ENCODE assay signal across 14 cellular contexts in the genomic region with DNA sequence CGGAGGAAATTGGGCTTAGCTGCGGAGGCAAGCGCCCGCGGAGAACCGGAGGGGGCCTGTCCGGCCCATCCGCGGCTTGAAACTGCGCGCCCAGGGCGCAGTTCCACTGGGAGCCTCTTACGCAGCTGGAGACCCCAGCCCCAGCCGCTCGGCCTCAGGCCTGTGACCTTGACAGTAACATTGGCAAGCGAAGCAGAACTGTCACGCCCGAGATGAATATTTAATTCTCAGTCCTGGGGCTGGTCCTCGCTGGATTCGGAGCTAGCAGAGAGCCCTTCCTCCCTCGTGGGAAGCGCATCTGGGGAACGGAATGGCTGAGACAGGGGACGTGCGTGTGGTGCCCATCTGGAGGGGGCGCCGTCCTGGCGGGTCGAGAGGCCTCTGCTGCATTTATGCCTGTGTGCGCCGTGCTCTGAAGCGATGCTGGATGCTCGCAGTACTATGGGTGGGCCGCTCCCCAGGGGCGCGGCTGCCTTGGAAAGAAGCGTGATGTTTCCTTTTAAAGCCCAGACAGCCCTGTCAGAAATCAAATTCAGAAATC. TPM values are rescaled to one million over a fixed set of nuclear protein-coding genes. Genes with fewer than 3 reads are reported as not detected.
DNase-seq lines count a peak whose midpoint lies in the region; ATAC-seq and TF ChIP-seq lines count a peak whose summit lies in the region.
"Had no signal": no experiment of that assay in that cellular context is flagged by ENCODE, and none has a peak within 500 bp of the region (broad histone marks: within the 10 kb centered on the region; RNA-seq: fewer than 3 reads in every experiment).

No MANE protein-coding gene starts in this region.

- H3F3A ChIP-seq in neural progenitor cell (ENCODE audit: low read depth), result no peaks in the 10 kb centered on the region

- peaks cover 43% of the 10 kb centered on the region for H4K20me1 ChIP-seq in neural progenitor cell (ENCODE audit: low read depth)

- H3K4me2 ChIP-seq in neural progenitor cell, result peak overlapping the region; percentile 97

- 21 to 22% methylated on average over 32 to 37 of the region's 37 CpGs for WGBS in endodermal cell (ENCODE audit: insufficient coverage in 1 of 2, insufficient read length in 1 of 2), 2 experiments

- DNase-seq in AG10803 (ENCODE audit: low read depth) (no peak), endodermal cell (no peak), neural progenitor cell (ENCODE audit: low spot score) (peak; percentile 17), ureter (ENCODE audit: low spot score) (no peak)
- no peak for DNase-seq in activated T-cell treated with anti-CD3 and anti-CD28 coated beads, Interleukin-2, amount 50 U/mL, for 72 hours
- DNase-seq: adrenal gland; CD4-positive, CD25-positive, alpha-beta regulatory T cell; effector memory CD8-positive, alpha-beta T cell; naive B cell; NCI-H2107; PC-3 had no signal

- no peak for TF ChIP-seq POLR2A in GM18505 (IDR thresholded peaks at IDR 0.05; ENCODE audit: borderline replicate concordance, extremely low read depth, insufficient read depth, insufficient read length)

- H3K27ac Mint-ChIP-seq in endodermal cell, result no peak overlapping the region
- H3K27ac Mint-ChIP-seq in neural progenitor cell, result no peak overlapping the region
- no peak overlapping the region for H3K27ac Mint-ChIP-seq in activated T-cell treated with anti-CD3 and anti-CD28 coated beads, Interleukin-2, amount 50 U/mL, for 72 hours
- H3K27ac Mint-ChIP-seq: CD4-positive, CD25-positive, alpha-beta regulatory T cell; effector memory CD8-positive, alpha-beta T cell; naive B cell had no signal

- H3K27ac ChIP-seq in HUES48 (ENCODE audit: low read depth, low read length), result no peak overlapping the region
- H3K27ac ChIP-seq in endodermal cell (ENCODE audit: low read depth, low read length), result no peak overlapping the region
- H3K27ac ChIP-seq in neural progenitor cell, result no peak overlapping the region

- H3K4me3 ChIP-seq in AG10803 (ENCODE audit: low read length), result peak overlapping the region; percentile 30
- peak overlapping the region; percentile 65 for H3K4me3 ChIP-seq in HUES48 (ENCODE audit: low read depth, low read length)
- H3K4me3 ChIP-seq in endodermal cell (ENCODE audit: low read length), result peak overlapping the region; percentile 65
- peak overlapping the region; percentile 50 for H3K4me3 ChIP-seq in neural progenitor cell

- H3K4me1 ChIP-seq in HUES48 (ENCODE audit: control insufficient read depth, insufficient read depth, low read length) (0 out of 2 replicates have a peak, but pooled peaks cover 5% of the 10 kb centered on the region), endodermal cell (ENCODE audit: control insufficient read depth, insufficient read depth, low read length) (no peaks in the 10 kb centered on the region), neural progenitor cell (peaks cover 8% of the 10 kb centered on the region)

- H3K9ac ChIP-seq in HUES48 (ENCODE audit: low read depth, low read length) (no peak overlapping the region), endodermal cell (ENCODE audit: extremely low read depth, low read length, poor library complexity, severe bottlenecking) (no peak overlapping the region), neural progenitor cell (no peak overlapping the region)

- H3K36me3 ChIP-seq in HUES48 (ENCODE audit: control insufficient read depth, insufficient read depth, low read length), result no peaks in the 10 kb centered on the region
- no peaks in the 10 kb centered on the region for H3K36me3 ChIP-seq in endodermal cell (ENCODE audit: control insufficient read depth, insufficient read depth, low read length)
- no peaks in the 10 kb centered on the region for H3K36me3 ChIP-seq in neural progenitor cell
- H3K36me3 ChIP-seq: adrenal gland had no signal

- H3K4me1 Mint-ChIP-seq in endodermal cell (no peaks in the 10 kb centered on the region), neural progenitor cell (peaks cover 3% of the 10 kb centered on the region)
- H3K4me1 Mint-ChIP-seq in activated T-cell treated with anti-CD3 and anti-CD28 coated beads, Interleukin-2, amount 50 U/mL, for 72 hours (ENCODE audit: low read depth), result peaks cover 5% of the 10 kb centered on the region

- H3K36me3 Mint-ChIP-seq in endodermal cell (ENCODE audit: low read depth), result no peaks in the 10 kb centered on the region
- no peaks in the 10 kb centered on the region for H3K36me3 Mint-ChIP-seq in neural progenitor cell
- no peaks in the 10 kb centered on the region for H3K36me3 Mint-ChIP-seq in activated T-cell treated with anti-CD3 and anti-CD28 coated beads, Interleukin-2, amount 50 U/mL, for 72 hours (ENCODE audit: insufficient read depth in 2 of 2)
- H3K36me3 Mint-ChIP-seq: CD4-positive, CD25-positive, alpha-beta regulatory T cell had no signal

- no peaks in the 10 kb centered on the region for H3K79me2 ChIP-seq in neural progenitor cell (ENCODE audit: low read depth)

- ATAC-seq in HG02642 (IDR thresholded peaks at IDR 0.05; ENCODE audit: poor library complexity, unreplicated experiment), result no peak
- no peak for ATAC-seq in GM18505 (IDR thresholded peaks at IDR 0.05; ENCODE audit: unreplicated experiment)
- ATAC-seq in activated T-cell treated with anti-CD3 and anti-CD28 coated beads, Interleukin-2, amount 50 U/mL, for 72 hours (replicated peaks in 1 of 2), result no peak
- ATAC-seq: effector memory CD8-positive, alpha-beta T cell; PC-3 had no signal

- H3K9me3 ChIP-seq in HUES48 (ENCODE audit: control insufficient read depth, insufficient read depth, low read length) (no peaks in the 10 kb centered on the region), endodermal cell (ENCODE audit: control insufficient read depth, low read length) (no peaks in the 10 kb centered on the region), neural progenitor cell (ENCODE audit: low read depth) (no peaks in the 10 kb centered on the region)
- H3K9me3 ChIP-seq: adrenal gland had no signal

- peaks cover 99% of the 10 kb centered on the region for H3K27me3 ChIP-seq in HUES48 (ENCODE audit: control insufficient read depth, insufficient read depth, low read length)
- H3K27me3 ChIP-seq in endodermal cell (ENCODE audit: control insufficient read depth, insufficient read depth, low read length, poor library complexity, severe bottlenecking), result peaks cover 100% of the 10 kb centered on the region
- H3K27me3 ChIP-seq in neural progenitor cell, result peaks cover 96% of the 10 kb centered on the region

- H3K4me3 Mint-ChIP-seq in endodermal cell (peak overlapping the region; percentile 31), neural progenitor cell (peak overlapping the region; percentile 67)
- H3K4me3 Mint-ChIP-seq in activated T-cell treated with anti-CD3 and anti-CD28 coated beads, Interleukin-2, amount 50 U/mL, for 72 hours, result peak overlapping the region in 1 of 2 donors; percentile 41
- H3K4me3 Mint-ChIP-seq: CD4-positive, CD25-positive, alpha-beta regulatory T cell; effector memory CD8-positive, alpha-beta T cell had no signal

- peaks cover 55% of the 10 kb centered on the region for H3K27me3 Mint-ChIP-seq in endodermal cell (ENCODE audit: insufficient read depth)
- peaks cover 41% of the 10 kb centered on the region for H3K27me3 Mint-ChIP-seq in neural progenitor cell (ENCODE audit: insufficient read depth, low read depth)
- H3K27me3 Mint-ChIP-seq in activated T-cell treated with anti-CD3 and anti-CD28 coated beads, Interleukin-2, amount 50 U/mL, for 72 hours (ENCODE audit: low read depth), result peaks cover 42% of the 10 kb centered on the region

- peak overlapping the region; percentile 36 for H2AFZ ChIP-seq in neural progenitor cell (replicated peaks)

- H3K9me3 Mint-ChIP-seq in endodermal cell (no peaks in the 10 kb centered on the region), neural progenitor cell (peaks cover 3% of the 10 kb centered on the region)
- no peaks in the 10 kb centered on the region for H3K9me3 Mint-ChIP-seq in activated T-cell treated with anti-CD3 and anti-CD28 coated beads, Interleukin-2, amount 50 U/mL, for 72 hours
- H3K9me3 Mint-ChIP-seq: effector memory CD8-positive, alpha-beta T cell had no signal

- TF ChIP-seq CTCF in AG10803 (conservative IDR thresholded peaks at IDR 0.05; ENCODE audit: low read length) (no peak), endodermal cell (conservative IDR thresholded peaks at IDR 0.05) (no peak), neural progenitor cell (IDR thresholded peaks at IDR 0.05) (peak; percentile 5)

RNA-seq across cellular contexts. Expression of gene SLC6A17, which starts 1.0 kb away (rescaled TPM):
- total RNA-seq in endodermal cell, result under 1 TPM in 1 of 2 donors, not detected in 1; 0.07 TPM
- polyA plus RNA-seq in endodermal cell (2013, experiment 1 of 2), result 0.32 TPM
- polyA plus RNA-seq in endodermal cell (2013, experiment 2 of 2), result 0.21 TPM
- total RNA-seq in neural progenitor cell (ENCODE audit: low replicate concordance), result 0.06 TPM in 1 of 2 replicates, not detected in the other
- not detected for total RNA-seq in ureter
- total RNA-seq in activated T-cell treated with anti-CD3 and anti-CD28 coated beads, Interleukin-2, amount 50 U/mL, for 72 hours, result under 1 TPM; 0.31 to 0.53 TPM
- total RNA-seq: CD4-positive, CD25-positive, alpha-beta regulatory T cell; PC-3 had no signal
- polyA plus RNA-seq: CD4-positive, CD25-positive, alpha-beta regulatory T cell had no signal

RNA-seq across cellular contexts. Expression of gene UBL4B, which starts 39.0 kb away (rescaled TPM):
- total RNA-seq in endodermal cell (not detected), neural progenitor cell (ENCODE audit: low replicate concordance) (not detected in 2 replicates), ureter (not detected)
- not detected for polyA plus RNA-seq in endodermal cell (2013, experiment 1 of 2)
- polyA plus RNA-seq in endodermal cell (2013, experiment 2 of 2), result not detected
- not detected for total RNA-seq in activated T-cell treated with anti-CD3 and anti-CD28 coated beads, Interleukin-2, amount 50 U/mL, for 72 hours
- total RNA-seq: CD4-positive, CD25-positive, alpha-beta regulatory T cell had no signal
- polyA plus RNA-seq: CD4-positive, CD25-positive, alpha-beta regulatory T cell had no signal

RNA-seq across cellular contexts. Expression of gene KCNC4, which starts 58.9 kb away (rescaled TPM):
- total RNA-seq in endodermal cell (10 to 100 TPM in 1 of 2 donors, 1 to 10 TPM in 1; 7.6 to 10.2 TPM), neural progenitor cell (ENCODE audit: low replicate concordance) (1.3 and 2.0 TPM in 2 replicates), ureter (5.2 TPM)
- 5.3 TPM for polyA plus RNA-seq in endodermal cell (2013, experiment 1 of 2)
- polyA plus RNA-seq in endodermal cell (2013, experiment 2 of 2), result 4.8 TPM
- total RNA-seq in activated T-cell treated with anti-CD3 and anti-CD28 coated beads, Interleukin-2, amount 50 U/mL, for 72 hours, result 10 to 100 TPM; 19.8 to 28.9 TPM
